In genomic region chr21:42433946-42434551, GRCh38 we compare ENCODE assay signal across 17 cellular contexts. TPM values are rescaled to one million over a fixed set of nuclear protein-coding genes. Genes with fewer than 3 reads are reported as not detected.
A peak's percentile ranks its signal among the peaks of the same experiment; 100 is the strongest.
DNase-seq lines count a peak whose midpoint lies in the region; ATAC-seq and TF ChIP-seq lines count a peak whose summit lies in the region.
"Had no signal": no experiment of that assay in that cellular context is flagged by ENCODE, and none has a peak within 500 bp of the region (broad histone marks: within the 10 kb centered on the region; RNA-seq: fewer than 3 reads in every experiment).

No MANE protein-coding gene starts in this region.

- ATAC-seq in body of pancreas (peak; percentile 77), GM19035 (IDR thresholded peaks at IDR 0.05; ENCODE audit: unreplicated experiment) (no peak)
- ATAC-seq in stimulated activated naive CD8-positive, alpha-beta T cell treated with anti-CD3 and anti-CD28 coated beads, Interleukin-15, Interleukin-2, amounts not matched to agents 100 U/mL and 50 U/mL, for 24 hours: peak; percentile 68
- ATAC-seq: Right ventricle myocardium inferior had no signal

- intact Hi-C loops in body of pancreas (cut with DNase I): no loop called here

- peaks cover 40% of the 10 kb centered on the region for H3K36me3 Mint-ChIP-seq in activated naive CD4-positive, alpha-beta T cell treated with anti-CD3 and anti-CD28 coated beads, Interleukin-2, amount 50 U/mL, for 24 hours
- H3K36me3 Mint-ChIP-seq in osteocyte (ENCODE audit: unreplicated experiment): no peaks in the 10 kb centered on the region
- H3K36me3 Mint-ChIP-seq: mesothelial cell of epicardium had no signal

- H3K4me1 ChIP-seq in body of pancreas: no peaks in the 10 kb centered on the region
- H3K4me1 ChIP-seq: parathyroid adenoma had no signal

- no peaks in the 10 kb centered on the region for H3K27me3 Mint-ChIP-seq in activated naive CD4-positive, alpha-beta T cell treated with anti-CD3 and anti-CD28 coated beads, Interleukin-2, amount 50 U/mL, for 24 hours
- H3K27me3 Mint-ChIP-seq in osteocyte (ENCODE audit: unreplicated experiment): peaks cover 2% of the 10 kb centered on the region

- 23 to 31% methylated on average over 10 of the region's 10 CpGs for WGBS in body of pancreas, 2 donors

- TF ChIP-seq CTCF in body of pancreas (IDR thresholded peaks at IDR 0.05) (no peak), osteocyte (IDR thresholded peaks at IDR 0.05) (no peak)

- no peaks in the 10 kb centered on the region for H3K9me3 Mint-ChIP-seq in activated naive CD4-positive, alpha-beta T cell treated with anti-CD3 and anti-CD28 coated beads, Interleukin-2, amount 50 U/mL, for 24 hours
- peaks cover 17% of the 10 kb centered on the region for H3K9me3 Mint-ChIP-seq in osteocyte (ENCODE audit: unreplicated experiment)

- H3K36me3 ChIP-seq in body of pancreas (replicated peaks in 1 of 2; ENCODE audit: insufficient read depth in 1 of 2, low read depth in 2 of 2): no peaks in the 10 kb centered on the region

- H3K4me1 Mint-ChIP-seq in activated naive CD4-positive, alpha-beta T cell treated with anti-CD3 and anti-CD28 coated beads, Interleukin-2, amount 50 U/mL, for 24 hours: peaks cover 53% of the 10 kb centered on the region
- H3K4me1 Mint-ChIP-seq in osteocyte (ENCODE audit: unreplicated experiment): no peaks in the 10 kb centered on the region
- H3K4me1 Mint-ChIP-seq: mesothelial cell of epicardium had no signal

- TF ChIP-seq POLR2A in body of pancreas (IDR thresholded peaks at IDR 0.05): no peak

- H3K4me3 ChIP-seq in body of pancreas: no peak overlapping the region

- no peak overlapping the region for H3K27ac ChIP-seq in body of pancreas
- H3K27ac ChIP-seq: parathyroid adenoma had no signal

- no peaks in the 10 kb centered on the region for H3K9me3 ChIP-seq in body of pancreas

- no peak overlapping the region for H3K4me3 Mint-ChIP-seq in activated naive CD4-positive, alpha-beta T cell treated with anti-CD3 and anti-CD28 coated beads, Interleukin-2, amount 50 U/mL, for 24 hours
- no peak overlapping the region for H3K4me3 Mint-ChIP-seq in osteocyte (ENCODE audit: unreplicated experiment)
- H3K4me3 Mint-ChIP-seq: mesothelial cell of epicardium had no signal

- no peak for DNase-seq in activated naive CD4-positive, alpha-beta T cell (lab: John Stamatoyannopoulos, UW)
- DNase-seq in OCI-M2 (lab: John Stamatoyannopoulos, UW; ENCODE audit: unreplicated experiment): peak; percentile 55
- DNase-seq in body of pancreas: peak in 3 of 4 donors; percentile 32 to 40 (median 33)
- DNase-seq in stimulated activated naive CD8-positive, alpha-beta T cell treated with anti-CD3 and anti-CD28 coated beads, Interleukin-15, Interleukin-2, amounts not matched to agents 100 U/mL and 50 U/mL, for 24 hours: no peak
- DNase-seq in osteocyte (ENCODE audit: extremely low spot score, unreplicated experiment): no peak
- DNase-seq in NCI-H1092 (lab: John Stamatoyannopoulos, UW): no peak
- DNase-seq: activated CD8-positive, alpha-beta memory T cell treated with anti-CD3 and anti-CD28 coated beads for 24 hours; activated naive CD4-positive, alpha-beta T cell treated with anti-CD3 and anti-CD28 coated beads, Interleukin-2, amount 50 U/mL, for 16 hours; DMS 273 treated with DMSO at 0.1 percent for 48 hours; NCI-H1694; NCI-H526 treated with DMSO at 0.1 percent for 48 hours had no signal

- H3K27me3 ChIP-seq in body of pancreas: no peaks in the 10 kb centered on the region

- peak overlapping the region; percentile 49 for H3K27ac Mint-ChIP-seq in activated naive CD4-positive, alpha-beta T cell treated with anti-CD3 and anti-CD28 coated beads, Interleukin-2, amount 50 U/mL, for 24 hours
- no peak overlapping the region for H3K27ac Mint-ChIP-seq in osteocyte (ENCODE audit: unreplicated experiment)
- H3K27ac Mint-ChIP-seq: mesothelial cell of epicardium had no signal

RNA-seq across cellular contexts. Expression of gene UBASH3A, which starts 30.3 kb away (rescaled TPM):
- under 1 TPM in 1 of 2 donors, not detected in 1; 0.26 TPM for total RNA-seq in body of pancreas
- total RNA-seq in osteocyte: not detected in 2 replicates
- total RNA-seq: H1, mesothelial cell of epicardium, Right ventricle myocardium inferior had no signal

RNA-seq across cellular contexts. Expression of gene TMPRSS3, which starts 38.2 kb away (rescaled TPM):
- 10 to 100 TPM; 12.5 to 12.7 TPM for total RNA-seq in body of pancreas
- total RNA-seq in osteocyte: not detected in 2 replicates
- total RNA-seq: H1, mesothelial cell of epicardium, Right ventricle myocardium inferior had no signal

Comparison
In these comparisons a context has a peak if more than half of its experiments do, and no peak if none do; other contexts are left out.
1. DNase-seq: peak in OCI-M2 (single experiment) and body of pancreas (3 of 4); none in activated naive CD4-positive, alpha-beta T cell (0 of 4), stimulated activated naive CD8-positive, alpha-beta T cell treated with anti-CD3 and anti-CD28 coated beads, Interleukin-15, Interleukin-2, amounts not matched to agents 100 U/mL and 50 U/mL, for 24 hours (single experiment), osteocyte (single experiment) and NCI-H1092 (single experiment).
2. RNA of gene TMPRSS3, which starts 38.2 kb away (total RNA-seq): 12.5 to 12.7 TPM in body of pancreas; not detected in osteocyte; every median in the first group is over 10 times any median in the second.